ENCODE assay signal across 9 cellular contexts in the genomic region with DNA sequence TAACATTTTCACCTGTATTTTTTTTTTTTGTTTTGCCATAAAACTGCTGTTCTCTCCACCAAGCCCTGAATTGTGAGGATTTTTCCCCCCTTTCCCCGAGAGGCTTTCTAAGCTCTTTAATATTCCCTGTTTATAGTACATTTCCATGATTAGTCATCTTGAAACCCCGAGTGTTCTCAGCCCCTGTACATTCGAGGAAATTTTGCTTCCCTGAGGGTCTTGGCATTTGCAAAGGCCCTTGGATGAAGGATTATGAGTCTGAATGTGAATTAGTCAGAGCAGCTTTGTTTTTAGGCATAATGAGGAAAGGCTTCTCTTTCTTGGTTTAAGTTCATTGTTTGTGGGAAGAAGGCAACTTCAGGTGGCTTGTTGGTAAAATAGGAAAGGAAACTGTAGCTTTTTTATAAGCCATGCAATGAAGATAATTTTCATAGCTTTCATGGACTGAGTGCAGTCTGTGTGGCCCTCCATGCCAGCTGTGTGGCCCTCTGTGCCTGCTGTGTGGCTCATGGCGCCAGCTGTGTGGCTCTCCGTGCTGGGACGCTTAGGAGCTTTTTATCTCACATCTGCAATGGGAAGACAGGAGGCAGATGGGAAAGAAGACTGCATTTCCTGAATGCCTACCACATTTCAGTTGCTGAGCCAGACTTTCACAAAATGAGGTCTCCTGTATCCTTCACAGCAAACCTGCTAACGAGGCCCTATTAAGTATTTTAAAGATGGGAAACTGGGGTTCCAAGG.
DNase-seq lines count a peak whose midpoint lies in the region; TF ChIP-seq lines count a peak whose summit lies in the region.
"Had no signal": no experiment of that assay in that cellular context is flagged by ENCODE, and none has a peak within 500 bp of the region (broad histone marks: within the 10 kb centered on the region; RNA-seq: fewer than 3 reads in every experiment).

No MANE protein-coding gene starts in this region.

- TF ChIP-seq CTCF in cardiac muscle cell (IDR thresholded peaks at IDR 0.05; ENCODE audit: low read depth, low read length) = no peak

- H3K27ac ChIP-seq in cardiac muscle cell (peak overlapping the region; percentile 46), ectodermal cell (ENCODE audit: insufficient read depth, low read depth, low read length, poor library complexity, severe bottlenecking) (peak overlapping the region; percentile 73), mucosa of rectum (ENCODE audit: low read depth in 2 of 2, low read length in 2 of 2) (peak overlapping the region; percentile 70 to 76), SJCRH30 (no peak overlapping the region)

- H3K4me1 ChIP-seq in cardiac muscle cell (ENCODE audit: low read depth) (peaks cover 50% of the 10 kb centered on the region), ectodermal cell (ENCODE audit: control insufficient read depth, insufficient read depth, low read length) (peaks cover 61% of the 10 kb centered on the region), mucosa of rectum (ENCODE audit: control insufficient read depth in 2 of 2, insufficient read depth in 2 of 2, low read length in 2 of 2) (peaks cover 15 to 37% of the 10 kb centered on the region in 2 donors), SJCRH30 (peaks cover 11% of the 10 kb centered on the region)

- H3K36me3 ChIP-seq in cardiac muscle cell (no peaks in the 10 kb centered on the region), ectodermal cell (ENCODE audit: control insufficient read depth, insufficient read depth, low read length) (no peaks in the 10 kb centered on the region), mucosa of rectum (ENCODE audit: control insufficient read depth in 2 of 2, insufficient read depth in 2 of 2, low read length in 2 of 2) (no peaks in the 10 kb centered on the region), SJCRH30 (no peaks in the 10 kb centered on the region)

- H3K9me3 ChIP-seq in cardiac muscle cell (ENCODE audit: low read depth) (no peaks in the 10 kb centered on the region), ectodermal cell (ENCODE audit: control insufficient read depth, low read length) (no peaks in the 10 kb centered on the region), mucosa of rectum (ENCODE audit: control insufficient read depth in 2 of 2, low read length in 2 of 2) (no peaks in the 10 kb centered on the region), SJCRH30 (replicated peaks) (no peaks in the 10 kb centered on the region)

- 59 to 63% methylated on average over 7 of the region's 7 CpGs for WGBS in ectodermal cell, 2 experiments

- intact Hi-C loops in cardiac septum (cut with DNase I) = no loop called here

- H3K4me3 ChIP-seq in cardiac muscle cell = no peak overlapping the region
- no peak overlapping the region for H3K4me3 ChIP-seq in ectodermal cell (ENCODE audit: insufficient read depth, low read depth, low read length)
- peak overlapping the region in 1 of 2 donors; percentile 26 for H3K4me3 ChIP-seq in mucosa of rectum (ENCODE audit: low read length in 2 of 2)
- H3K4me3 ChIP-seq in SJCRH30 = no peak overlapping the region

- H3K27me3 ChIP-seq in cardiac muscle cell = no peaks in the 10 kb centered on the region
- H3K27me3 ChIP-seq in ectodermal cell (ENCODE audit: control insufficient read depth, insufficient read depth, low read length, poor library complexity, severe bottlenecking) = no peaks in the 10 kb centered on the region
- no peaks in the 10 kb centered on the region for H3K27me3 ChIP-seq in mucosa of rectum (ENCODE audit: control insufficient read depth in 2 of 2, insufficient read depth in 2 of 2, low read length in 2 of 2)
- H3K27me3 ChIP-seq in SJCRH30 = no peaks in the 10 kb centered on the region

- DNase-seq in cardiac muscle cell (ENCODE audit: low read depth in 1 of 2, low spot score in 1 of 2) (peak in 1 of 2 donors; percentile 43), cardiac septum (ENCODE audit: low spot score) (no peak), amygdala (lab: John Stamatoyannopoulos, UW) (no peak), SJCRH30 (no peak)
- DNase-seq in stimulated activated CD4-positive, alpha-beta T cell treated with anti-CD3 and anti-CD28 coated beads, Interleukin-12 subunit alpha, Interleukin-12 subunit beta, amount 100 ng/mL, for 4 hours = no peak
- no peak for DNase-seq in activated CD8-positive, alpha-beta memory T cell treated with anti-CD3 and anti-CD28 coated beads for 24 hours
- DNase-seq: erythroblast had no signal

- peak overlapping the region in 1 of 2 donors; percentile 45 for H3K9ac ChIP-seq in mucosa of rectum (ENCODE audit: low read depth in 1 of 2, low read length in 2 of 2)
